32 cellular contexts compared by ENCODE assay signal in genomic region chr14:102866982-102867761, GRCh38. TPM values are rescaled to one million over a fixed set of nuclear protein-coding genes. Genes with fewer than 3 reads are reported as not detected.
DNase-seq lines count a peak whose midpoint lies in the region; ATAC-seq, FAIRE-seq and TF ChIP-seq lines count a peak whose summit lies in the region.
"Had no signal": no experiment of that assay in that cellular context is flagged by ENCODE, and none has a peak within 500 bp of the region (broad histone marks: within the 10 kb centered on the region; RNA-seq: fewer than 3 reads in every experiment).

No MANE protein-coding gene starts in this region.

- no peak overlapping the region for H2AK5ac ChIP-seq in H1 (ENCODE audit: low read depth, low read length)
- no peak overlapping the region for H2AK5ac ChIP-seq in neuronal stem cell (ENCODE audit: low read depth, low read length)

- intact Hi-C loops in activated CD8-positive, alpha-beta T cell treated with anti-CD3 and anti-CD28 coated beads for 36 hours (cut with micrococcal nuclease), result no loop called here
- intact Hi-C loops in dorsolateral prefrontal cortex (cut with DNase I), result no loop called here

- H3K9me3 ChIP-seq in T-helper 17 cell (ENCODE audit: control insufficient read depth, low read length, poor library complexity, severe bottlenecking) (no peaks in the 10 kb centered on the region), H1 (ENCODE audit: insufficient read depth in 2 of 2, low read depth in 1 of 2, low read length in 1 of 2) (no peaks in the 10 kb centered on the region), neuronal stem cell (replicated peaks in 1 of 2; ENCODE audit: control insufficient read depth in 2 of 2, insufficient read depth in 1 of 2, low read depth in 1 of 2, low read length in 2 of 2) (peaks cover 1 to 15% of the 10 kb centered on the region in 2 donors)
- H3K9me3 ChIP-seq: esophagus squamous epithelium, pancreas had no signal

- TF ChIP-seq EP300 in H1 (IDR thresholded peaks at IDR 0.05; ENCODE audit: borderline replicate concordance in 1 of 2, low read depth in 2 of 2, low read length in 2 of 2), result no peak

- peaks cover 47% of the 10 kb centered on the region for H3K36me3 Mint-ChIP-seq in activated CD8-positive, alpha-beta T cell treated with anti-CD3 and anti-CD28 coated beads for 36 hours (ENCODE audit: low read depth)
- H3K36me3 Mint-ChIP-seq in activated CD8-positive, alpha-beta T cell treated with anti-CD3 and anti-CD28 coated beads, Interleukin-2, amount 10 ng/mL, durations not matched to agents 7 days and 5 days (ENCODE audit: low read depth), result peaks cover 39% of the 10 kb centered on the region
- no peaks in the 10 kb centered on the region for H3K36me3 Mint-ChIP-seq in T-helper 17 cell (ENCODE audit: low read depth)

- no peaks in the 10 kb centered on the region for H3K79me2 ChIP-seq in H1 (ENCODE audit: control insufficient read depth in 1 of 2, insufficient read depth in 2 of 2, low read length in 2 of 2)

- POLR2A ChIA-PET in activated CD8-positive, alpha-beta T cell treated with anti-CD3 and anti-CD28 coated beads for 36 hours (lab: Charles Lee), result no interaction called here
- POLR2A ChIA-PET in activated CD8-positive, alpha-beta T cell treated with anti-CD3 and anti-CD28 coated beads, Interleukin-2, amount 10 ng/mL, durations not matched to agents 7 days and 5 days (lab: Charles Lee), result no interaction called here
- POLR2A ChIA-PET in H1 (lab: Charles Lee; ENCODE audit: partially characterized antibody), result interaction anchor here (0.7 kb wide), 1 partner anchor 1037 kb away, joined by 4 read pairs; no protein-coding TSS in a partner anchor

- no peak overlapping the region for H2BK20ac ChIP-seq in H1 (ENCODE audit: low read length)

- H3K56ac ChIP-seq in H1 (replicated peaks; ENCODE audit: insufficient read length, low read depth, low read length), result peak overlapping the region; percentile 12

- H4K20me1 ChIP-seq in H1 (replicated peaks in 1 of 2; ENCODE audit: control insufficient read depth in 1 of 2, insufficient read depth in 2 of 2, low read length in 2 of 2), result no peaks in the 10 kb centered on the region

- H2AFZ ChIP-seq in H1 (ENCODE audit: low read length) (no peak overlapping the region), neuronal stem cell (ENCODE audit: low read length) (no peak overlapping the region)
- H2AFZ ChIP-seq: GM23248 had no signal

- H3K23me2 ChIP-seq in H1 (ENCODE audit: low read depth, low read length), result no peaks in the 10 kb centered on the region

- no peak for FAIRE-seq in H1 (lab: Jason Lieb, UNC)
- FAIRE-seq: keratinocyte, pancreas had no signal

- H3K27ac Mint-ChIP-seq in activated CD8-positive, alpha-beta T cell treated with anti-CD3 and anti-CD28 coated beads for 36 hours, result peak overlapping the region; percentile 37
- no peak overlapping the region for H3K27ac Mint-ChIP-seq in activated CD8-positive, alpha-beta T cell treated with anti-CD3 and anti-CD28 coated beads, Interleukin-2, amount 10 ng/mL, durations not matched to agents 7 days and 5 days
- H3K27ac Mint-ChIP-seq in T-helper 17 cell, result no peak overlapping the region
- H3K27ac Mint-ChIP-seq: activated CD4-positive, alpha-beta memory T cell treated with anti-CD3 and anti-CD28 coated beads, Interleukin-2, amount 10 ng/mL, durations not matched to agents 7 days and 5 days had no signal

- no peak overlapping the region for H2BK5ac ChIP-seq in H1 (ENCODE audit: low read depth, low read length)
- no peak overlapping the region for H2BK5ac ChIP-seq in neuronal stem cell (ENCODE audit: low read length)

- H3K9ac ChIP-seq in H1 (replicated peaks in 1 of 4; ENCODE audit: extremely low read depth in 1 of 4, low read depth in 3 of 4, low read length in 3 of 4), result no peak overlapping the region
- no peak overlapping the region for H3K9ac ChIP-seq in neuronal stem cell (ENCODE audit: low read depth, low read length, poor library complexity)
- H3K9ac ChIP-seq: GM23248 had no signal

- CTCF ChIA-PET in activated CD8-positive, alpha-beta T cell treated with anti-CD3 and anti-CD28 coated beads for 36 hours (lab: Charles Lee), result interaction anchor here (1.1 to 1.5 kb wide), 2 partner anchors 11 to 172 kb away, joined by 3 read pairs; no protein-coding TSS in a partner anchor
- CTCF ChIA-PET in activated CD8-positive, alpha-beta T cell treated with anti-CD3 and anti-CD28 coated beads, Interleukin-2, amount 10 ng/mL, durations not matched to agents 7 days and 5 days (lab: Charles Lee), result no interaction called here
- CTCF ChIA-PET in H1 (lab: Charles Lee; ENCODE audit: partially characterized antibody), result interaction anchor here (0.9 to 3.3 kb wide), 3 partner anchors 11 to 93 kb away, joined by 3 to 29 read pairs (median 3); no protein-coding TSS in a partner anchor

- H3K36me3 ChIP-seq in H1 (ENCODE audit: control insufficient read depth in 2 of 4, insufficient read depth in 4 of 4, low read length in 3 of 4) (peaks cover 0 to 4% (median 0%) of the 10 kb centered on the region in 4 experiments; a peak in 1 of 8 replicates), neuronal stem cell (replicated peaks in 1 of 2; ENCODE audit: control insufficient read depth in 2 of 2, insufficient read depth in 2 of 2, low read length in 2 of 2) (peaks cover 6 to 19% of the 10 kb centered on the region in 2 donors)
- H3K36me3 ChIP-seq: pancreas had no signal

- ATAC-seq in activated CD8-positive, alpha-beta T cell treated with anti-CD3 and anti-CD28 coated beads for 36 hours, result no peak
- ATAC-seq in activated CD8-positive, alpha-beta T cell treated with anti-CD3 and anti-CD28 coated beads, Interleukin-2, amount 10 ng/mL, durations not matched to agents 7 days and 5 days, result no peak
- no peak for ATAC-seq in T-helper 17 cell
- ATAC-seq: foreskin keratinocyte; pancreas; stimulated activated naive CD8-positive, alpha-beta T cell treated with anti-CD3 and anti-CD28 coated beads, Interleukin-15, Interleukin-2, amounts not matched to agents 100 U/mL and 50 U/mL, for 24 hours had no signal

- no peak for TF ChIP-seq RAD21 in H1 (IDR thresholded peaks at IDR 0.05 in 1 of 2, conservative IDR thresholded peaks at IDR 0.05 in 1 of 2; ENCODE audit: low read depth in 2 of 2, low read length in 2 of 2)

- H3K27me3 Mint-ChIP-seq in activated CD8-positive, alpha-beta T cell treated with anti-CD3 and anti-CD28 coated beads for 36 hours, result no peaks in the 10 kb centered on the region
- H3K27me3 Mint-ChIP-seq in activated CD8-positive, alpha-beta T cell treated with anti-CD3 and anti-CD28 coated beads, Interleukin-2, amount 10 ng/mL, durations not matched to agents 7 days and 5 days (ENCODE audit: low read depth), result no peaks in the 10 kb centered on the region
- H3K27me3 Mint-ChIP-seq in T-helper 17 cell, result no peaks in the 10 kb centered on the region
- H3K27me3 Mint-ChIP-seq: activated CD4-positive, alpha-beta memory T cell treated with anti-CD3 and anti-CD28 coated beads, Interleukin-2, amount 10 ng/mL, durations not matched to agents 7 days and 5 days had no signal

- H3K4me1 ChIP-seq in H1 (replicated peaks in 1 of 4; ENCODE audit: control insufficient read depth in 3 of 4, insufficient read depth in 4 of 4, low read length in 3 of 4), result no peaks in the 10 kb centered on the region; a peak in 1 of 7 replicates
- H3K4me1 ChIP-seq in neuronal stem cell (ENCODE audit: control insufficient read depth in 2 of 2, insufficient read depth in 1 of 2, low read depth in 1 of 2, low read length in 2 of 2), result peaks cover 0 to 5% of the 10 kb centered on the region in 2 donors
- H3K4me1 ChIP-seq: pancreas had no signal

- TF ChIP-seq CTCF in activated CD8-positive, alpha-beta T cell treated with anti-CD3 and anti-CD28 coated beads for 36 hours (IDR thresholded peaks at IDR 0.05), result no peak
- TF ChIP-seq CTCF in H1 (IDR thresholded peaks at IDR 0.05; ENCODE audit: control extremely low read depth in 1 of 3, insufficient read depth in 1 of 3, low read depth in 1 of 3, low read length in 3 of 3) (no peak), dorsolateral prefrontal cortex (IDR thresholded peaks at IDR 0.05 in 54 of 56, conservative IDR thresholded peaks at IDR 0.05 in 2 of 56; ENCODE audit: low read depth in 1 of 56, partially characterized antibody in 56 of 56) (no peak)

- no peak overlapping the region for H3K4me3 ChIP-seq in H1 (ENCODE audit: extremely low read depth in 1 of 4, insufficient read depth in 2 of 4, low read depth in 3 of 4, low read length in 4 of 4)
- no peak overlapping the region for H3K4me3 ChIP-seq in neuronal stem cell (ENCODE audit: low read length in 2 of 2)
- H3K4me3 ChIP-seq in dorsolateral prefrontal cortex, result no peak overlapping the region
- H3K4me3 ChIP-seq: esophagus squamous epithelium, GM23248, pancreas, SK-N-MC, skin epidermis had no signal

- H4K8ac ChIP-seq in H1 (ENCODE audit: extremely low read depth, insufficient read depth, low read length) (peak overlapping the region; percentile 35; the same call in 1 of the 2 replicates), neuronal stem cell (ENCODE audit: low read depth, low read length) (no peak overlapping the region)

- no peaks in the 10 kb centered on the region for H3K79me1 ChIP-seq in H1 (ENCODE audit: low read depth, low read length)
- H3K79me1 ChIP-seq in neuronal stem cell (ENCODE audit: low read depth, low read length), result no peaks in the 10 kb centered on the region

- H3K23ac ChIP-seq in H1 (ENCODE audit: insufficient read length), result no peak overlapping the region
- no peak overlapping the region for H3K23ac ChIP-seq in neuronal stem cell (ENCODE audit: low read depth, low read length, poor library complexity)

- H3K4ac ChIP-seq in H1 (replicated peaks; ENCODE audit: insufficient read length, low read depth, low read length) (no peak overlapping the region), neuronal stem cell (ENCODE audit: low read length) (no peak overlapping the region)

- no peak overlapping the region for H4K5ac ChIP-seq in H1 (ENCODE audit: insufficient read length, low read depth, low read length)

- H3K4me2 ChIP-seq in H1 (ENCODE audit: insufficient read depth in 1 of 2, low read depth in 2 of 2, low read length in 2 of 2) (no peak overlapping the region), neuronal stem cell (ENCODE audit: insufficient read depth, low read length, poor library complexity, severe bottlenecking) (no peak overlapping the region)

- H4K91ac ChIP-seq in H1 (replicated peaks; ENCODE audit: insufficient read length, low read length), result no peak overlapping the region
- H4K91ac ChIP-seq in neuronal stem cell (ENCODE audit: low read depth, low read length, poor library complexity), result no peak overlapping the region

- DNase-seq in activated CD8-positive, alpha-beta T cell treated with anti-CD3 and anti-CD28 coated beads for 36 hours, result no peak
- DNase-seq in activated CD8-positive, alpha-beta T cell treated with anti-CD3 and anti-CD28 coated beads, Interleukin-2, amount 10 ng/mL, durations not matched to agents 7 days and 5 days, result no peak
- DNase-seq in T-helper 17 cell, result no peak
- DNase-seq in H1 (ENCODE audit: low read depth in 1 of 2, low spot score in 2 of 2), result no peak
- DNase-seq in neuronal stem cell (ENCODE audit: low spot score), result no peak
- no peak for DNase-seq in stimulated activated CD4-positive, alpha-beta T cell treated with anti-CD3 and anti-CD28 coated beads, Interleukin-4, amount 100 ng/mL, for 24 hours
- no peak for DNase-seq in NCI-H774 (lab: John Stamatoyannopoulos, UW)
- no peak for DNase-seq in dorsolateral prefrontal cortex
- DNase-seq: activated CD4-positive, alpha-beta memory T cell treated with anti-CD3 and anti-CD28 coated beads, Interleukin-2, amount 10 ng/mL, durations not matched to agents 7 days and 5 days; activated CD4-positive, CD25-positive, alpha-beta regulatory T cell treated with anti-CD3 and anti-CD28 coated beads, Interleukin-2, amount 50 U/mL, for 72 hours; activated gamma-delta T cell treated with Interleukin-2 at 50 U/mL for 16 hours; Calu3; cerebellar nuclear complex; DND-41; esophagus squamous epithelium; foreskin keratinocyte; GM23248; KG1; NCI-H1105 treated with DMSO at 0.1 percent for 48 hours; NCI-H187 treated with DMSO at 0.1 percent for 48 hours; NCI-H2171 treated with DMSO at 0.1 percent for 48 hours; NCI-H524; OCI-M1; pancreas; retina; stimulated activated naive CD8-positive, alpha-beta T cell treated with anti-CD3 and anti-CD28 coated beads, Interleukin-15, Interleukin-2, amounts not matched to agents 100 U/mL and 50 U/mL, for 24 hours had no signal

- H2BK120ac ChIP-seq in H1 (replicated peaks; ENCODE audit: low read depth, low read length) (no peak overlapping the region), neuronal stem cell (ENCODE audit: low read depth, low read length) (no peak overlapping the region)

- H3K9me3 Mint-ChIP-seq in activated CD8-positive, alpha-beta T cell treated with anti-CD3 and anti-CD28 coated beads for 36 hours, result peaks cover 4% of the 10 kb centered on the region
- H3K9me3 Mint-ChIP-seq in activated CD8-positive, alpha-beta T cell treated with anti-CD3 and anti-CD28 coated beads, Interleukin-2, amount 10 ng/mL, durations not matched to agents 7 days and 5 days (ENCODE audit: insufficient read depth), result peaks cover 8% of the 10 kb centered on the region

- H3K18ac ChIP-seq in H1 (ENCODE audit: extremely low read depth, low read length), result no peak overlapping the region
- peak overlapping the region; percentile 36 for H3K18ac ChIP-seq in neuronal stem cell (ENCODE audit: low read length)

- H3K27me3 ChIP-seq in H1 (replicated peaks in 1 of 4; ENCODE audit: control insufficient read depth in 3 of 4, extremely low read depth in 1 of 4, insufficient read depth in 3 of 4, low read length in 3 of 4) (no peaks in the 10 kb centered on the region), neuronal stem cell (ENCODE audit: control insufficient read depth in 3 of 3, insufficient read depth in 3 of 3, low read depth in 1 of 3, low read length in 3 of 3) (no peaks in the 10 kb centered on the region), dorsolateral prefrontal cortex (no peaks in the 10 kb centered on the region)
- H3K27me3 ChIP-seq: esophagus squamous epithelium, foreskin keratinocyte, pancreas had no signal

- TF ChIP-seq POLR2A in H1 (IDR thresholded peaks at IDR 0.05; ENCODE audit: control extremely low read depth in 1 of 2, low read depth in 2 of 2, low read length in 2 of 2), result no peak

- H2BK15ac ChIP-seq in H1 (ENCODE audit: low read length) (no peak overlapping the region), neuronal stem cell (ENCODE audit: low read length) (no peak overlapping the region)

- peaks cover 17% of the 10 kb centered on the region for H3K4me1 Mint-ChIP-seq in activated CD8-positive, alpha-beta T cell treated with anti-CD3 and anti-CD28 coated beads for 36 hours (ENCODE audit: low read depth)
- peaks cover 2% of the 10 kb centered on the region for H3K4me1 Mint-ChIP-seq in activated CD8-positive, alpha-beta T cell treated with anti-CD3 and anti-CD28 coated beads, Interleukin-2, amount 10 ng/mL, durations not matched to agents 7 days and 5 days (ENCODE audit: low read depth)
- H3K4me1 Mint-ChIP-seq in T-helper 17 cell, result peaks cover 18% of the 10 kb centered on the region

- peak overlapping the region; percentile 61; the same call in 1 of the 2 replicates for H2BK12ac ChIP-seq in H1 (ENCODE audit: low read depth, low read length)
- no peak overlapping the region for H2BK12ac ChIP-seq in neuronal stem cell (ENCODE audit: low read length)

- H3K14ac ChIP-seq in H1 (ENCODE audit: insufficient read length) (no peak overlapping the region), neuronal stem cell (ENCODE audit: low read length) (peak overlapping the region; percentile 17)

- H3K4me3 Mint-ChIP-seq in activated CD8-positive, alpha-beta T cell treated with anti-CD3 and anti-CD28 coated beads for 36 hours, result no peak overlapping the region
- H3K4me3 Mint-ChIP-seq in activated CD8-positive, alpha-beta T cell treated with anti-CD3 and anti-CD28 coated beads, Interleukin-2, amount 10 ng/mL, durations not matched to agents 7 days and 5 days, result no peak overlapping the region
- H3K4me3 Mint-ChIP-seq in T-helper 17 cell, result peak overlapping the region; percentile 47
- H3K4me3 Mint-ChIP-seq: activated CD4-positive, alpha-beta memory T cell treated with anti-CD3 and anti-CD28 coated beads, Interleukin-2, amount 10 ng/mL, durations not matched to agents 7 days and 5 days; CD14-positive monocyte had no signal

- H3K27ac ChIP-seq in H1 (ENCODE audit: low read depth, low read length) (no peak overlapping the region), neuronal stem cell (replicated peaks; ENCODE audit: low read length) (no peak overlapping the region), dorsolateral prefrontal cortex (no peak overlapping the region)
- H3K27ac ChIP-seq: esophagus squamous epithelium, foreskin keratinocyte, GM23248, HL-60, pancreas, SK-N-MC, skin epidermis had no signal

- WGBS in H1 (ENCODE audit: extremely low coverage in 1 of 2, insufficient coverage in 1 of 2, insufficient read length in 1 of 2, insufficient replicate concordance in 2 of 2, low coverage in 1 of 2, low lambda C conversion rate in 2 of 2, missing lambda C conversion rate in 1 of 2), 2 experiments, result 89% methylated on average over 9 of the region's 9 CpGs; no CpG with 5 or more reads in 1 of the 2 experiments
- no CpG with 5 or more reads among the region's 9 CpGs for WGBS in neuronal stem cell (ENCODE audit: extremely low coverage in 2 of 2, insufficient read length in 2 of 2, insufficient replicate concordance in 1 of 2), 2 donors

RNA-seq across cellular contexts. Expression of gene AMN, which starts 55.3 kb away (rescaled TPM):
- 1 to 10 TPM; 1.0 to 1.4 TPM for total RNA-seq in activated CD8-positive, alpha-beta T cell treated with anti-CD3 and anti-CD28 coated beads for 36 hours
- under 1 TPM; 0.91 to 0.95 TPM for total RNA-seq in activated CD8-positive, alpha-beta T cell treated with anti-CD3 and anti-CD28 coated beads, Interleukin-2, amount 10 ng/mL, durations not matched to agents 7 days and 5 days
- 1 to 10 TPM in 1 of 2 donors, under 1 TPM in 1; 0.65 to 2.3 TPM for total RNA-seq in T-helper 17 cell
- total RNA-seq in H1 (2021; fragmentation: NEBNext Ultra II Directional; extraction: Animal tissue kit (Norgen Biotek cat#: 25700)), result 0.99 and 1.5 TPM in 2 replicates
- 0.77 and 1.5 TPM in 2 replicates for polyA plus RNA-seq in H1 (2011; rRNA removed)
- 0.78 TPM for polyA plus RNA-seq in H1 (2011; cell fraction: cytosol; rRNA removed)
- 5.4 TPM for polyA plus RNA-seq in H1 (2011; cell fraction: nucleus; rRNA removed)
- 0.54 to 0.84 TPM (median 0.70 TPM) in 4 replicates for polyA plus RNA-seq in H1 (2012, experiment 1 of 2)
- 0.45 TPM for polyA plus RNA-seq in H1 (2012, experiment 2 of 2)
- 1.5 TPM for polyA plus RNA-seq in H1 (2013, experiment 1 of 2)
- polyA plus RNA-seq in H1 (2013, experiment 2 of 2), result 1.3 TPM
- 0.16 TPM in 1 of 2 replicates, not detected in the other for polyA minus RNA-seq in H1 (2011; rRNA and poly(A)+ RNA removed)
- polyA minus RNA-seq in H1 (2011; cell fraction: cytosol; rRNA and poly(A)+ RNA removed), result 0.59 TPM
- polyA minus RNA-seq in H1 (2011; cell fraction: nucleus; rRNA and poly(A)+ RNA removed), result 0.50 TPM
- polyA plus RNA-seq in neuronal stem cell (2013, experiment 1 of 2), result 0.46 TPM
- 0.28 TPM for polyA plus RNA-seq in neuronal stem cell (2013, experiment 2 of 2)
- 1 to 10 TPM in 21 of 120 experiments, under 1 TPM in 75, not detected in 24; 0.18 to 3.8 (median 0.56) TPM for total RNA-seq in dorsolateral prefrontal cortex
- total RNA-seq: GM23248, MCF 10A had no signal
- polyA plus RNA-seq: CD14-positive monocyte, GM23248 had no signal
